Comparison of ENCODE assay signal across 9 cellular contexts in the genomic region with DNA sequence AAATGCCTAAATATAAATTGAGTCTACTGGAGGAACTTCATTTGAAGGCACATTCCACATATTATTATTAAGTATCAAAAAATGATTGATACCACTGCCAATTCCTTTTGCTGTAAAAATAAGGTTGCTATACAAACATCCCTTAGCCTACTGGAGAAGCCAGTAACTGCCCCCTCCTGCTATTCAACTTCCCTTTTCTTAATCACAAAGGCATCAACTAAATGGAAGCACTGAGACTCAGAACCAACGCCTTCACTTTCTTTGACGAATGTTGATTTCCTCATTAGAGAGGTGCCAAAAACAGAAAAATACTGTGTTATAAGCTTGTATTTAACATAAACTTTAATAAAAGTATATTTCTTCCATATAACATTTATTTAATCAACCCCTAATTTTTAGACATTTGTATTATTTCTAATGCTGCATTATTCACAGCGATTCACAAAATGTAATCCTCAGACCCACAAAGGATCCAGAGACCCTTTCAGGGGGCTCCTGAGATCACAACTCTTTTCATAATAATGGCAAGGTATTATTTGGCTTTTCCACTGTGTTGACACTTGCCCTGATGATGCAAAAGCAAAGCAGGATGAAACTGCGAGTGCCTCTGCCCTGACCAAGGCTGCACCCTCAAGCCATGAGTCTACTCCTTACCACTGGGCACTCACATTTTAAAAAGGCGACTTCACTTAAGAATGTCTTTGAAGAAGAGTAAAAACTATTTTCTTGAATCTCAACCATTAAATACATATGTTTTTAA. TPM values are rescaled to one million over a fixed set of nuclear protein-coding genes. Genes with fewer than 3 reads are reported as not detected.
A peak's percentile ranks its signal among the peaks of the same experiment; 100 is the strongest.
DNase-seq lines count a peak whose midpoint lies in the region; ATAC-seq and TF ChIP-seq lines count a peak whose summit lies in the region.
"Had no signal": no experiment of that assay in that cellular context is flagged by ENCODE, and none has a peak within 500 bp of the region (broad histone marks: within the 10 kb centered on the region; RNA-seq: fewer than 3 reads in every experiment).

No MANE protein-coding gene starts in this region.

- POLR2A ChIA-PET in RWPE1 (lab: Yijun Ruan, JAX; ENCODE audit: low non-redundant PET) = no interaction called here

- no peaks in the 10 kb centered on the region for H3K9me3 Mint-ChIP-seq in activated CD4-positive, alpha-beta T cell treated with anti-CD3 and anti-CD28 coated beads, Interleukin-2, amount 10 ng/mL, durations not matched to agents 24 days and 14 days

- H3K36me3 Mint-ChIP-seq in activated CD4-positive, alpha-beta T cell treated with anti-CD3 and anti-CD28 coated beads, Interleukin-2, amount 10 ng/mL, durations not matched to agents 24 days and 14 days (ENCODE audit: low read depth) = peaks cover 20% of the 10 kb centered on the region

- peak overlapping the region; percentile 81 for H3K27ac Mint-ChIP-seq in activated CD4-positive, alpha-beta T cell treated with anti-CD3 and anti-CD28 coated beads, Interleukin-2, amount 10 ng/mL, durations not matched to agents 24 days and 14 days

- no peaks in the 10 kb centered on the region for H3K9me3 ChIP-seq in effector memory CD4-positive, alpha-beta T cell (ENCODE audit: control insufficient read depth, low read length)
- no peaks in the 10 kb centered on the region for H3K9me3 ChIP-seq in HAP-1

- H3K4me1 ChIP-seq in effector memory CD4-positive, alpha-beta T cell (ENCODE audit: control insufficient read depth, insufficient read depth, low read length, poor library complexity, severe bottlenecking) = peaks cover 48% of the 10 kb centered on the region
- H3K4me1 ChIP-seq in HAP-1 = no peaks in the 10 kb centered on the region

- peak overlapping the region; percentile 12 for H3K4me3 ChIP-seq in effector memory CD4-positive, alpha-beta T cell (ENCODE audit: insufficient read depth, low read depth, low read length, poor library complexity, severe bottlenecking)
- no peak overlapping the region for H3K4me3 ChIP-seq in HAP-1
- H3K4me3 ChIP-seq: cardiac muscle cell had no signal

- DNase-seq in activated CD4-positive, alpha-beta T cell treated with anti-CD3 and anti-CD28 coated beads, Interleukin-2, amount 10 ng/mL, durations not matched to agents 24 days and 14 days = no peak
- DNase-seq in activated CD4-positive, alpha-beta T cell treated with anti-CD3 and anti-CD28 coated beads for 4 hours = no peak
- peak; percentile 51 for DNase-seq in NOMO-1 treated with dmso at 0.1 percent for 144 hours (lab: John Stamatoyannopoulos, UW; ENCODE audit: unreplicated experiment)
- DNase-seq in effector memory CD4-positive, alpha-beta T cell = no peak
- DNase-seq in stimulated activated naive CD8-positive, alpha-beta T cell treated with anti-CD3 and anti-CD28 coated beads, Interleukin-15, Interleukin-2, amounts not matched to agents 100 U/mL and 50 U/mL, for 24 hours = no peak
- no peak for DNase-seq in HPDE6-E6E7 (ENCODE audit: extremely low spot score)
- DNase-seq in RWPE1 (ENCODE audit: low spot score) = no peak
- DNase-seq in HAP-1 (ENCODE audit: low spot score in 2 of 2) = no peak

- no peaks in the 10 kb centered on the region for H3K27me3 Mint-ChIP-seq in activated CD4-positive, alpha-beta T cell treated with anti-CD3 and anti-CD28 coated beads, Interleukin-2, amount 10 ng/mL, durations not matched to agents 24 days and 14 days

- H3K4me3 Mint-ChIP-seq in activated CD4-positive, alpha-beta T cell treated with anti-CD3 and anti-CD28 coated beads, Interleukin-2, amount 10 ng/mL, durations not matched to agents 24 days and 14 days = peak overlapping the region; percentile 81

- H3K27me3 ChIP-seq in effector memory CD4-positive, alpha-beta T cell (replicated peaks; ENCODE audit: control insufficient read depth, insufficient read depth, low read length, poor library complexity, severe bottlenecking) = no peaks in the 10 kb centered on the region
- peaks cover 4% of the 10 kb centered on the region; the same call in 1 of the 2 replicates for H3K27me3 ChIP-seq in HAP-1 (ENCODE audit: low read depth)
- H3K27me3 ChIP-seq: cardiac muscle cell had no signal

- intact Hi-C loops in activated CD4-positive, alpha-beta T cell treated with anti-CD3 and anti-CD28 coated beads, Interleukin-2, amount 10 ng/mL, durations not matched to agents 24 days and 14 days (cut with micrococcal nuclease) = loop anchor here (1.0 to 5.0 kb wide), 4 partner anchors 10 to 230 kb away; a partner anchor contains a TSS

- in situ Hi-C loops in HAP-1 (cut with MboI; ENCODE audit: low sequenced_read_pairs) = no loop called here

- no peak for TF ChIP-seq CTCF in RWPE1 (conservative IDR thresholded peaks at IDR 0.05; ENCODE audit: low read depth)

- peaks cover 59% of the 10 kb centered on the region for H3K4me1 Mint-ChIP-seq in activated CD4-positive, alpha-beta T cell treated with anti-CD3 and anti-CD28 coated beads, Interleukin-2, amount 10 ng/mL, durations not matched to agents 24 days and 14 days

- CTCF ChIA-PET in RWPE1 (lab: Yijun Ruan, JAX) = no interaction called here

- H3K27ac ChIP-seq in effector memory CD4-positive, alpha-beta T cell (ENCODE audit: insufficient read depth, low read length, poor library complexity, severe bottlenecking) = no peak overlapping the region
- no peak overlapping the region for H3K27ac ChIP-seq in RWPE1
- H3K27ac ChIP-seq: cardiac muscle cell had no signal

- ATAC-seq in stimulated activated naive CD8-positive, alpha-beta T cell treated with anti-CD3 and anti-CD28 coated beads, Interleukin-15, Interleukin-2, amounts not matched to agents 100 U/mL and 50 U/mL, for 24 hours = peak; percentile 68

- H3K36me3 ChIP-seq in effector memory CD4-positive, alpha-beta T cell (ENCODE audit: control insufficient read depth, insufficient read depth, low read length) = peaks cover 10% of the 10 kb centered on the region
- H3K36me3 ChIP-seq in HAP-1 (replicated peaks) = no peaks in the 10 kb centered on the region
- H3K36me3 ChIP-seq: cardiac muscle cell had no signal

RNA-seq across cellular contexts. Expression of a gene that starts 11.6 kb away (rescaled TPM):
- 65.0 and 65.8 TPM in 2 replicates for total RNA-seq in activated CD4-positive, alpha-beta T cell treated with anti-CD3 and anti-CD28 coated beads, Interleukin-2, amount 10 ng/mL, durations not matched to agents 24 days and 14 days

RNA-seq across cellular contexts. Expression of a gene that starts 53.8 kb away (rescaled TPM):
- total RNA-seq in activated CD4-positive, alpha-beta T cell treated with anti-CD3 and anti-CD28 coated beads, Interleukin-2, amount 10 ng/mL, durations not matched to agents 24 days and 14 days = 13.3 and 14.1 TPM in 2 replicates
